Comparison of ENCODE assay signal across 8 cellular contexts in genomic region chr15:76930831-76931396, GRCh38. TPM values are rescaled to one million over a fixed set of nuclear protein-coding genes. Genes with fewer than 3 reads are reported as not detected.
DNase-seq lines count a peak whose midpoint lies in the region; ATAC-seq and TF ChIP-seq lines count a peak whose summit lies in the region.

No MANE protein-coding gene starts in this region.

- H2BK120ac ChIP-seq in IMR-90 (ENCODE audit: low read depth, low read length) = peak overlapping the region; percentile 65; the same call in 1 of the 2 replicates

- H2AFZ ChIP-seq in IMR-90 (replicated peaks; ENCODE audit: low read length, poor library complexity) = peak overlapping the region; percentile 99

- peaks cover 11 to 14% of the 10 kb centered on the region in 2 experiments for H3K79me1 ChIP-seq in IMR-90 (ENCODE audit: low read depth in 1 of 2, low read length in 2 of 2)

- H2AK5ac ChIP-seq in IMR-90 (ENCODE audit: low read depth, low read length) = no peak overlapping the region

- H3K9me3 ChIP-seq in BE2C (no peaks in the 10 kb centered on the region), IMR-90 (ENCODE audit: control insufficient read depth, insufficient read depth, low read length) (no peaks in the 10 kb centered on the region), breast epithelium (no peaks in the 10 kb centered on the region), muscle layer of colon (ENCODE audit: low read length) (no peaks in the 10 kb centered on the region)

- dilution Hi-C loops in IMR-90 (cut with HindIII; ENCODE audit: low sequenced_read_pairs, unreplicated experiment) = no loop called here

- CTCF ChIA-PET in IMR-90 (lab: Yijun Ruan, JAX) = interaction anchor here (1.3 kb wide), 1 partner anchor 10 kb away, joined by 5 read pairs; no protein-coding TSS in a partner anchor

- POLR2A ChIA-PET in IMR-90 (lab: Charles Lee; ENCODE audit: unreplicated experiment) = interaction anchor here (0.6 kb wide), 1 partner anchor 1958 kb away, joined by 3 read pairs; no protein-coding TSS in a partner anchor

- H3K9me1 ChIP-seq in IMR-90 (ENCODE audit: insufficient read depth, low read length) = no peaks in the 10 kb centered on the region

- H3K27me3 ChIP-seq in BE2C (no peaks in the 10 kb centered on the region), IMR-90 (ENCODE audit: control insufficient read depth, insufficient read depth, low read length) (no peaks in the 10 kb centered on the region; the same call in 1 of the 2 replicates), breast epithelium (no peaks in the 10 kb centered on the region), muscle layer of colon (ENCODE audit: control insufficient read depth in 1 of 2, insufficient read depth in 2 of 2, low read length in 2 of 2) (no peaks in the 10 kb centered on the region)

- intact Hi-C loops in IMR-90 (cut with micrococcal nuclease) = no loop called here
- intact Hi-C loops in breast epithelium (cut with DNase I; ENCODE audit: low total_unique reads) = no loop called here

- peak overlapping the region; percentile 97 for H3K14ac ChIP-seq in IMR-90 (replicated peaks; ENCODE audit: low read depth, low read length)

- WGBS in IMR-90 (ENCODE audit: extremely low coverage in 2 of 2, insufficient read length in 1 of 2), 2 experiments = no CpG with 5 or more reads among the region's 7 CpGs

- peak overlapping the region; percentile 56 for H2AK9ac ChIP-seq in IMR-90 (replicated peaks; ENCODE audit: low read depth, low read length, poor library complexity)

- no peak for TF ChIP-seq RAD21 in IMR-90 (IDR thresholded peaks at IDR 0.05; ENCODE audit: low read length)

- H3K4me1 ChIP-seq in BE2C = peaks cover 3% of the 10 kb centered on the region; the same call in 1 of the 2 replicates
- H3K4me1 ChIP-seq in IMR-90 (ENCODE audit: control insufficient read depth, insufficient read depth, low read length) = no peaks in the 10 kb centered on the region
- H3K4me1 ChIP-seq in breast epithelium = no peaks in the 10 kb centered on the region
- H3K4me1 ChIP-seq in muscle layer of colon (ENCODE audit: insufficient read depth, low read length) = peaks cover 18% of the 10 kb centered on the region

- H3K27ac ChIP-seq in IMR-90 (ENCODE audit: insufficient read depth, low read length) (peak overlapping the region; percentile 70), breast epithelium (peak overlapping the region; percentile 85 to 88), muscle layer of colon (ENCODE audit: low read depth, low read length) (peak overlapping the region; percentile 40)

- no peak for ATAC-seq in IMR-90 (ENCODE audit: low read depth)
- ATAC-seq in GM18858 (IDR thresholded peaks at IDR 0.05; ENCODE audit: unreplicated experiment) = no peak
- ATAC-seq in HG03442 (IDR thresholded peaks at IDR 0.05; ENCODE audit: unreplicated experiment) = no peak

- peak overlapping the region; percentile 95 for H3K9ac ChIP-seq in IMR-90 (ENCODE audit: low read depth, low read length)
- H3K9ac ChIP-seq in muscle layer of colon (ENCODE audit: low read length) = peak overlapping the region; percentile 70

- peak overlapping the region; percentile 87 to 99 for H4K8ac ChIP-seq in IMR-90 (ENCODE audit: low read depth in 2 of 2, low read length in 2 of 2)

- H4K91ac ChIP-seq in IMR-90 (ENCODE audit: insufficient read depth, low read depth, low read length) = peak overlapping the region; percentile 87; the same call in 1 of the 2 replicates

- H3K4ac ChIP-seq in IMR-90 (ENCODE audit: low read depth, low read length) = peak overlapping the region; percentile 92

- H3K23ac ChIP-seq in IMR-90 (ENCODE audit: low read depth, low read length) = peak overlapping the region; percentile 86; the same call in 1 of the 2 replicates

- H3K4me2 ChIP-seq in IMR-90 (ENCODE audit: low read depth, low read length) = peak overlapping the region; percentile 85

- no peaks in the 10 kb centered on the region for H4K20me1 ChIP-seq in IMR-90 (ENCODE audit: insufficient read depth, low read length)

- no peak overlapping the region for H2BK20ac ChIP-seq in IMR-90 (ENCODE audit: low read depth, low read length)

- peak overlapping the region; percentile 78; the same call in 1 of the 2 replicates for H3K56ac ChIP-seq in IMR-90 (ENCODE audit: extremely low read depth, insufficient read depth, low read length)

- BruUV-seq in IMR-90 (replicated peaks; lab: Mats Ljungman, UMichigan) = no TSS peak

- in situ Hi-C loops in IMR-90 (cut with MboI; ENCODE audit: low sequenced_read_pairs) = no loop called here

- H4K5ac ChIP-seq in IMR-90 (ENCODE audit: low read depth, low read length) = peak overlapping the region; percentile 77

- TF ChIP-seq CTCF in BE2C (IDR thresholded peaks at IDR 0.05; ENCODE audit: low read depth, low read length) = no peak
- TF ChIP-seq CTCF in IMR-90 (conservative IDR thresholded peaks at IDR 0.05; ENCODE audit: low read depth, low read length) = no peak
- TF ChIP-seq CTCF in breast epithelium (IDR thresholded peaks at IDR 0.05) = no peak

- H3K36me3 ChIP-seq in BE2C = peaks cover 8% of the 10 kb centered on the region
- peaks cover 3% of the 10 kb centered on the region; the same call in 1 of the 2 replicates for H3K36me3 ChIP-seq in IMR-90 (ENCODE audit: control insufficient read depth, insufficient read depth, low read length)
- H3K36me3 ChIP-seq in breast epithelium = no peaks in the 10 kb centered on the region
- H3K36me3 ChIP-seq in muscle layer of colon (ENCODE audit: insufficient read depth, low read length) = no peaks in the 10 kb centered on the region

- peak overlapping the region; percentile 67 for H3K4me3 ChIP-seq in BE2C (ENCODE audit: low read depth, low read length)
- H3K4me3 ChIP-seq in IMR-90 (ENCODE audit: insufficient read depth, low read depth, low read length) = peak overlapping the region; percentile 66
- peak overlapping the region; percentile 78 to 87 (median 81) for H3K4me3 ChIP-seq in breast epithelium
- H3K4me3 ChIP-seq in muscle layer of colon (ENCODE audit: low read depth in 1 of 2, low read length in 2 of 2) = peak overlapping the region in 1 of 2 donors; percentile 76

- TF ChIP-seq POLR2A in IMR-90 (IDR thresholded peaks at IDR 0.05; ENCODE audit: low read depth, low read length) = no peak
- TF ChIP-seq POLR2A in breast epithelium (IDR thresholded peaks at IDR 0.05) = no peak

- DNase-seq in BE2C (no peak), IMR-90 (no peak), breast epithelium (ENCODE audit: low spot score in 2 of 2) (no peak), COR-L47 (lab: John Stamatoyannopoulos, UW) (no peak)
- DNase-seq in activated CD4-positive, CD25-positive, alpha-beta regulatory T cell treated with anti-CD3 and anti-CD28 coated beads, Interleukin-2, amount 50 U/mL, for 72 hours = no peak

- peak overlapping the region; percentile 73 for H2BK5ac ChIP-seq in IMR-90 (ENCODE audit: low read depth, low read length, poor library complexity, severe bottlenecking)

- peak overlapping the region; percentile 84; the same call in 1 of the 3 replicates for H2BK15ac ChIP-seq in IMR-90 (ENCODE audit: low read depth, low read length)

- peak overlapping the region; percentile 17; the same call in 1 of the 2 replicates for H3K18ac ChIP-seq in IMR-90 (ENCODE audit: low read depth, low read length)

TF ChIP-seq in IMR-90, 13 proteins besides CTCF, POLR2A, EP300 and RAD21:
- TF ChIP-seq RFX5 (IDR thresholded peaks at IDR 0.05; ENCODE audit: low read depth, low read length) (no peak), MAZ (IDR thresholded peaks at IDR 0.05; ENCODE audit: borderline replicate concordance, low read depth, low read length) (no peak), MXI1 (IDR thresholded peaks at IDR 0.05; ENCODE audit: borderline replicate concordance, low read depth, low read length) (no peak), USF2 (IDR thresholded peaks at IDR 0.05; ENCODE audit: low read depth, low read length) (no peak), BHLHE40 (IDR thresholded peaks at IDR 0.05; ENCODE audit: low read depth, low read length) (no peak), FOS (IDR thresholded peaks at IDR 0.05; ENCODE audit: low read depth, low read length) (no peak)

RNA-seq across cellular contexts. Expression of gene RCN2, which starts 0.6 kb away (rescaled TPM):
- 47.3 TPM for polyA plus RNA-seq in BE2C (2012; ENCODE audit: insufficient read depth, insufficient read length, low read depth)
- total RNA-seq in IMR-90 (2012; rRNA removed) = 12.0 and 26.1 TPM in 2 replicates
- 55.7 and 56.5 TPM in 2 replicates for polyA plus RNA-seq in IMR-90 (2012; rRNA removed)
- polyA plus RNA-seq in IMR-90 (2012; cell fraction: cytosol; rRNA removed) = 12.3 and 23.1 TPM in 2 replicates
- polyA plus RNA-seq in IMR-90 (2012; cell fraction: nucleus; rRNA removed; ENCODE audit: low replicate concordance) = 6.3 and 15.7 TPM in 2 replicates
- 10 to 100 TPM; 40.6 to 47.2 (median 46.2) TPM for total RNA-seq in breast epithelium

RNA-seq across cellular contexts. Expression of gene SCAPER, which starts 25.8 kb away (rescaled TPM):
- polyA plus RNA-seq in BE2C (2012; ENCODE audit: insufficient read depth, insufficient read length, low read depth) = 5.4 TPM
- total RNA-seq in IMR-90 (2012; rRNA removed) (9.7 and 13.6 TPM in 2 replicates), breast epithelium (10 to 100 TPM; 19.5 to 49.8 (median 28.5) TPM)
- 1.9 and 2.9 TPM in 2 replicates for polyA plus RNA-seq in IMR-90 (2012; rRNA removed)
- 0.86 and 0.89 TPM in 2 replicates for polyA plus RNA-seq in IMR-90 (2012; cell fraction: cytosol; rRNA removed)
- 1.2 and 3.9 TPM in 2 replicates for polyA plus RNA-seq in IMR-90 (2012; cell fraction: nucleus; rRNA removed; ENCODE audit: low replicate concordance)
